23 cellular contexts compared by ENCODE assay signal in genomic region chr21:33892853-33893252, GRCh38. TPM values are rescaled to one million over a fixed set of nuclear protein-coding genes. Genes with fewer than 3 reads are reported as not detected.
DNase-seq lines count a peak whose midpoint lies in the region; ATAC-seq and TF ChIP-seq lines count a peak whose summit lies in the region.
"Had no signal": no experiment of that assay in that cellular context is flagged by ENCODE, and none has a peak within 500 bp of the region (broad histone marks: within the 10 kb centered on the region; RNA-seq: fewer than 3 reads in every experiment).

No MANE protein-coding gene starts in this region.

- H3K4me3 ChIP-seq in GM23338 (no peak overlapping the region), right atrium auricular region (no peak overlapping the region), spleen (no peak overlapping the region)
- H3K4me3 ChIP-seq: adrenal gland, esophagus squamous epithelium, skin epidermis, uterus had no signal

- H3K79me2 ChIP-seq in GM23338 (replicated peaks; ENCODE audit: insufficient read depth) = no peaks in the 10 kb centered on the region

- H2AFZ ChIP-seq in GM23338 = peak overlapping the region; percentile 77; the same call in 1 of the 2 replicates

- H3K4me3 Mint-ChIP-seq in GM23338 = no peak overlapping the region
- no peak overlapping the region for H3K4me3 Mint-ChIP-seq in glutamatergic neuron (ENCODE audit: unreplicated experiment)
- H3K4me3 Mint-ChIP-seq: naive thymus-derived CD8-positive, alpha-beta T cell had no signal

- 79 to 92% (median 88%) methylated on average over 7 to 8 of the region's 8 CpGs for WGBS in spleen, 5 donors

- H3K36me3 ChIP-seq in GM23338 (ENCODE audit: insufficient read depth) = no peaks in the 10 kb centered on the region
- H3K36me3 ChIP-seq in right atrium auricular region = no peaks in the 10 kb centered on the region
- H3K36me3 ChIP-seq in spleen = no peaks in the 10 kb centered on the region
- H3K36me3 ChIP-seq: adrenal gland, esophagus squamous epithelium, uterus had no signal

- H3K4me2 ChIP-seq in GM23338 = no peak overlapping the region

- H3K27ac ChIP-seq in GM23338 (ENCODE audit: low read depth) = no peak overlapping the region
- no peak overlapping the region for H3K27ac ChIP-seq in right atrium auricular region
- no peak overlapping the region for H3K27ac ChIP-seq in spleen
- H3K27ac ChIP-seq: adrenal gland, esophagus squamous epithelium, skin epidermis, uterus had no signal

- H3K9me3 Mint-ChIP-seq in GM23338 (no peaks in the 10 kb centered on the region), glutamatergic neuron (ENCODE audit: unreplicated experiment) (peaks cover 6% of the 10 kb centered on the region)
- H3K9me3 Mint-ChIP-seq: naive thymus-derived CD8-positive, alpha-beta T cell had no signal

- H3K4me1 Mint-ChIP-seq in GM23338 (peaks cover 21% of the 10 kb centered on the region), glutamatergic neuron (ENCODE audit: low read depth, unreplicated experiment) (peaks cover 24% of the 10 kb centered on the region)

- TF ChIP-seq POLR2A in spleen (IDR thresholded peaks at IDR 0.05) = no peak

- no peaks in the 10 kb centered on the region for H3K9me3 ChIP-seq in right atrium auricular region
- no peaks in the 10 kb centered on the region for H3K9me3 ChIP-seq in spleen
- H3K9me3 ChIP-seq: adrenal gland, esophagus squamous epithelium, uterus had no signal

- no peaks in the 10 kb centered on the region for H3K27me3 ChIP-seq in GM23338 (ENCODE audit: insufficient read depth)
- no peaks in the 10 kb centered on the region for H3K27me3 ChIP-seq in right atrium auricular region
- peaks cover 0 to 4% (median 0%) of the 10 kb centered on the region in 7 donors for H3K27me3 ChIP-seq in spleen (replicated peaks in 1 of 7)
- H3K27me3 ChIP-seq: adrenal gland, esophagus squamous epithelium, uterus had no signal

- peaks cover 11% of the 10 kb centered on the region for H3K4me1 ChIP-seq in GM23338 (ENCODE audit: insufficient read depth)
- H3K4me1 ChIP-seq in right atrium auricular region = peaks cover 0 to 13% of the 10 kb centered on the region in 2 donors
- peaks cover 0 to 14% (median 8%) of the 10 kb centered on the region in 6 donors for H3K4me1 ChIP-seq in spleen
- H3K4me1 ChIP-seq: uterus had no signal

- H3K9me2 ChIP-seq in GM23338 (ENCODE audit: insufficient read depth) = no peaks in the 10 kb centered on the region

- intact Hi-C loops in spleen (cut with DNase I; ENCODE audit: low total_unique reads) = no loop called here

- TF ChIP-seq CTCF in GM23338 (conservative IDR thresholded peaks at IDR 0.05; ENCODE audit: low read depth in 2 of 2) (peak; percentile 60 to 69), glutamatergic neuron (IDR thresholded peaks at IDR 0.05; ENCODE audit: partially characterized antibody, unreplicated experiment) (no peak), right atrium auricular region (IDR thresholded peaks at IDR 0.05) (no peak), spleen (IDR thresholded peaks at IDR 0.05 in 8 of 11, conservative IDR thresholded peaks at IDR 0.05 in 3 of 11) (no peak)

- H3K36me3 Mint-ChIP-seq in GM23338 (ENCODE audit: low read depth) (no peaks in the 10 kb centered on the region), glutamatergic neuron (ENCODE audit: unreplicated experiment) (peaks cover 3% of the 10 kb centered on the region)
- H3K36me3 Mint-ChIP-seq: naive thymus-derived CD8-positive, alpha-beta T cell had no signal

- peaks cover 10% of the 10 kb centered on the region for H3F3A ChIP-seq in GM23338 (replicated peaks; ENCODE audit: low read depth)

- ATAC-seq in GM23338 = peak; percentile 91
- ATAC-seq: naive thymus-derived CD8-positive, alpha-beta T cell had no signal

- H3K27ac Mint-ChIP-seq in GM23338 = no peak overlapping the region
- no peak overlapping the region for H3K27ac Mint-ChIP-seq in glutamatergic neuron (ENCODE audit: unreplicated experiment)
- H3K27ac Mint-ChIP-seq: naive thymus-derived CD8-positive, alpha-beta T cell had no signal

- H3K27me3 Mint-ChIP-seq in GM23338 (ENCODE audit: insufficient read depth, low read depth, poor library complexity) (peaks cover 14% of the 10 kb centered on the region), glutamatergic neuron (ENCODE audit: unreplicated experiment) (peaks cover 5% of the 10 kb centered on the region)

- no peaks in the 10 kb centered on the region for H4K20me1 ChIP-seq in GM23338 (replicated peaks; ENCODE audit: insufficient read depth)

- DNase-seq in Daoy (ENCODE audit: low read depth) = peak; percentile 26
- DNase-seq in GM23338 (ENCODE audit: low spot score) = peak; percentile 93
- peak; percentile 24 for DNase-seq in OCI-M1 (lab: John Stamatoyannopoulos, UW)
- peak; percentile 24 for DNase-seq in glutamatergic neuron
- no peak for DNase-seq in right atrium auricular region (ENCODE audit: low spot score)
- no peak for DNase-seq in cerebellum (ENCODE audit: low spot score)
- DNase-seq in DMS79 treated with DMSO at 0.1 percent for 48 hours (lab: John Stamatoyannopoulos, UW) = no peak
- DNase-seq in spleen = no peak
- DNase-seq: activated CD4-positive, alpha-beta T cell treated with anti-CD3 and anti-CD28 coated beads, Interleukin-2, amount 50 U/mL, for 1 hour; activated CD8-positive, alpha-beta memory T cell treated with anti-CD3 and anti-CD28 coated beads, Interleukin-2, amount 50 U/mL, for 48 hours; activated gamma-delta T cell; adrenal gland; esophagus squamous epithelium; GDM1; KBM-7; kidney; naive thymus-derived CD8-positive, alpha-beta T cell; NCI-H1048; NCI-H2081; NCI-H526 treated with DMSO at 0.1 percent for 48 hours; stimulated activated CD4-positive, alpha-beta T cell treated with anti-CD3 and anti-CD28 coated beads, Interleukin-4, amount 100 ng/mL, for 24 hours; uterus had no signal

TF ChIP-seq in GM23338, 12 proteins besides CTCF, POLR2A, EP300 and RAD21 (continues in another document):
- TF ChIP-seq CREB1 (CRISPR knock-in tag; IDR thresholded peaks at IDR 0.05; ENCODE audit: low read depth) (peak; percentile 25; the same call in 1 of the 2 replicates), ZNF462 (CRISPR knock-in tag; IDR thresholded peaks at IDR 0.05) (0 out of 2 replicates have a peak, but pooled peaks have one; percentile 25)

RNA-seq across cellular contexts. Expression of gene ATP5PO, which starts 22.8 kb away (rescaled TPM):
- 360 and 436 TPM in 2 replicates for total RNA-seq in Daoy (2014; rRNA removed; shearing (Covaris generic))
- total RNA-seq in GM23338 (2014; rRNA removed; shearing (Covaris generic)) = 236 and 244 TPM in 2 replicates
- polyA plus RNA-seq in GM23338 (2016; fragmentation: Nextera tagmentation; extraction: Ambion mirVana) = 437 and 522 TPM in 2 replicates
- 236 TPM for total RNA-seq in glutamatergic neuron (ENCODE audit: unreplicated experiment)
- 100 to 1,000 TPM; 593 to 693 TPM for total RNA-seq in right atrium auricular region
- total RNA-seq in cerebellum = 82.2 TPM
- 100 to 1,000 TPM in 6 of 7 donors, 10 to 100 TPM in 1; 97.6 to 154 (median 125) TPM for total RNA-seq in spleen
- 100 to 1,000 TPM; 245 to 286 (median 255) TPM for polyA plus RNA-seq in spleen

Comparison
In these comparisons a context has a peak if more than half of its experiments do, and no peak if none do; other contexts are left out.
1. DNase-seq: peak in Daoy (single experiment), GM23338 (single experiment), OCI-M1 (single experiment) and glutamatergic neuron (single experiment); none in right atrium auricular region (single experiment), cerebellum (single experiment), DMS79 treated with DMSO at 0.1 percent for 48 hours (single experiment) and spleen (single experiment).
2. CTCF ChIP-seq: peak in GM23338 (2 of 2); none in glutamatergic neuron (single experiment), right atrium auricular region (0 of 2) and spleen (0 of 11).